1 cellular context compared by ENCODE assay signal in the genomic region with DNA sequence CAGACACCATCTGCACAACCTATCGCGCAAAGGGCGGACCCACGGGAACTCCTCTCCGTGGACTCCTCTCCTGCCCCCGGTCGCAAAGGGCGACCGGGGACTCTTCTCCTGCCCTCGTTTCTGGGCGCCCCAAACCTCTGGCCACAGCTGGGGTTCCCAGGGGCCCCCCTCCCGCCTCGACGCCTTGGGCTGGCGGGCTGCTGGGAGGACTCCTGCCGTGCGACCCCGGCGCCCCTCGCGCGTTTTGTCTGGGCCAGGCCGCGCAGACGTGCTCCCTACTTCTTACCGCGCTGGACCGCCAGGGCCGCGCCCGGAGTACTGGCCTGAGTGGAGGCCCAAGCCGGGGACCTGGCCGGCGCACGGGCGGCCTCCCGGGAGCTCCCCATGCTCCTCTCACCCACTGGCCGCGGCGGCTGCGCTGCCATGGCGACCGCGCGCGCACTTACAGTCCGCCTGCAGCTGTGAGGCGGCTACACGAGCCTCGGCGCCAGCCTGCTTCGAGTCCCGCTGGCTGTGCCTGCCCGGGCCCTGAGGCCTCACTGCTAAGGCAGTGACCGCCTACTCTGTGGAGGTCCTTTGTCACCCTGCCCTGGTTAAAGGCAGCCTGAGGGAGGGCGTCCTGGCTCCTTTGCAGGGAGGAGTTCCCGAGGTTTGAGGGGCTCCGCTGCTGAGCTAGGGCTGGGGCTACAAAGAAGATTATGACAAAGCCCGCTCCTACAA.
TF ChIP-seq lines count a peak whose summit lies in the region.

No MANE protein-coding gene starts in this region.

TF ChIP-seq in HepG2, 621 proteins besides CTCF, POLR2A, EP300 and RAD21:
- TF ChIP-seq ZNF263 (CRISPR knock-in tag; IDR thresholded peaks at IDR 0.05): peak; percentile 80
- TF ChIP-seq ZNF687 (CRISPR knock-in tag; IDR thresholded peaks at IDR 0.05): peak; percentile 60
- 0 out of 2 replicates have a peak, but pooled peaks have one; percentile 20 for TF ChIP-seq ZNF800 (CRISPR knock-in tag; IDR thresholded peaks at IDR 0.05)
- TF ChIP-seq ZFY (CRISPR knock-in tag; IDR thresholded peaks at IDR 0.05): peak; percentile 44; the same call in 1 of the 2 replicates
- peak; percentile 10; the same call in 1 of the 2 replicates for TF ChIP-seq GABPB1 (CRISPR knock-in tag; IDR thresholded peaks at IDR 0.05)
- TF ChIP-seq, protein P1, sequence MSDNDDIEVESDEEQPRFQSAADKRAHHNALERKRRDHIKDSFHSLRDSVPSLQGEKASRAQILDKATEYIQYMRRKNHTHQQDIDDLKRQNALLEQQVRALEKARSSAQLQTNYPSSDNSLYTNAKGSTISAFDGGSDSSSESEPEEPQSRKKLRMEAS (IDR thresholded peaks at IDR 0.05): peak; percentile 16; the same call in 1 of the 2 replicates
- TF ChIP-seq, protein P2, sequence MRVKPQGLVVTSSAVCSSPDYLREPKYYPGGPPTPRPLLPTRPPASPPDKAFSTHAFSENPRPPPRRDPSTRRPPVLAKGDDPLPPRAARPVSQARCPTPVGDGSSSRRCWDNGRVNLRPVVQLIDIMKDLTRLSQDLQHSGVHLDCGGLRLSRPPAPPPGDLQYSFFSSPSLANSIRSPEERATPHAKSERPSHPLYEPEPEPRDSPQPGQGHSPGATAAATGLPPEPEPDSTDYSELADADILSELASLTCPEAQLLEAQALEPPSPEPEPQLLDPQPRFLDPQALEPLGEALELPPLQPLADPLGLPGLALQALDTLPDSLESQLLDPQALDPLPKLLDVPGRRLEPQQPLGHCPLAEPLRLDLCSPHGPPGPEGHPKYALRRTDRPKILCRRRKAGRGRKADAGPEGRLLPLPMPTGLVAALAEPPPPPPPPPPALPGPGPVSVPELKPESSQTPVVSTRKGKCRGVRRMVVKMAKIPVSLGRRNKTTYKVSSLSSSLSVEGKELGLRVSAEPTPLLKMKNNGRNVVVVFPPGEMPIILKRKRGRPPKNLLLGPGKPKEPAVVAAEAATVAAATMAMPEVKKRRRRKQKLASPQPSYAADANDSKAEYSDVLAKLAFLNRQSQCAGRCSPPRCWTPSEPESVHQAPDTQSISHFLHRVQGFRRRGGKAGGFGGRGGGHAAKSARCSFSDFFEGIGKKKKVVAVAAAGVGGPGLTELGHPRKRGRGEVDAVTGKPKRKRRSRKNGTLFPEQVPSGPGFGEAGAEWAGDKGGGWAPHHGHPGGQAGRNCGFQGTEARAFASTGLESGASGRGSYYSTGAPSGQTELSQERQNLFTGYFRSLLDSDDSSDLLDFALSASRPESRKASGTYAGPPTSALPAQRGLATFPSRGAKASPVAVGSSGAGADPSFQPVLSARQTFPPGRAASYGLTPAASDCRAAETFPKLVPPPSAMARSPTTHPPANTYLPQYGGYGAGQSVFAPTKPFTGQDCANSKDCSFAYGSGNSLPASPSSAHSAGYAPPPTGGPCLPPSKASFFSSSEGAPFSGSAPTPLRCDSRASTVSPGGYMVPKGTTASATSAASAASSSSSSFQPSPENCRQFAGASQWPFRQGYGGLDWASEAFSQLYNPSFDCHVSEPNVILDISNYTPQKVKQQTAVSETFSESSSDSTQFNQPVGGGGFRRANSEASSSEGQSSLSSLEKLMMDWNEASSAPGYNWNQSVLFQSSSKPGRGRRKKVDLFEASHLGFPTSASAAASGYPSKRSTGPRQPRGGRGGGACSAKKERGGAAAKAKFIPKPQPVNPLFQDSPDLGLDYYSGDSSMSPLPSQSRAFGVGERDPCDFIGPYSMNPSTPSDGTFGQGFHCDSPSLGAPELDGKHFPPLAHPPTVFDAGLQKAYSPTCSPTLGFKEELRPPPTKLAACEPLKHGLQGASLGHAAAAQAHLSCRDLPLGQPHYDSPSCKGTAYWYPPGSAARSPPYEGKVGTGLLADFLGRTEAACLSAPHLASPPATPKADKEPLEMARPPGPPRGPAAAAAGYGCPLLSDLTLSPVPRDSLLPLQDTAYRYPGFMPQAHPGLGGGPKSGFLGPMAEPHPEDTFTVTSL (CRISPR knock-in tag; IDR thresholded peaks at IDR 0.05; ENCODE audit: borderline replicate concordance): no peak
- TF ChIP-seq RXRB (CRISPR knock-in tag; IDR thresholded peaks at IDR 0.05; ENCODE audit: borderline replicate concordance): no peak
- TF ChIP-seq RFX1 (IDR thresholded peaks at IDR 0.05): peak; percentile 61; the same call in 1 of the 2 replicates
- TF ChIP-seq RFX3 (CRISPR knock-in tag; IDR thresholded peaks at IDR 0.05): peak; percentile 62
- TF ChIP-seq SAP130 (CRISPR knock-in tag; IDR thresholded peaks at IDR 0.05; ENCODE audit: low read depth): peak; percentile 29; the same call in 1 of the 2 replicates
- TF ChIP-seq HNRNPLL (IDR thresholded peaks at IDR 0.05; ENCODE audit: low read depth, low read length, poor library complexity, severe bottlenecking): no peak
- TF ChIP-seq ZNF350 (CRISPR knock-in tag; IDR thresholded peaks at IDR 0.05; ENCODE audit: borderline replicate concordance, low read depth): no peak
- TF ChIP-seq ZNF776 (CRISPR knock-in tag; IDR thresholded peaks at IDR 0.05): 0 out of 2 replicates have a peak, but pooled peaks have one; percentile 29
- TF ChIP-seq, protein P3, sequence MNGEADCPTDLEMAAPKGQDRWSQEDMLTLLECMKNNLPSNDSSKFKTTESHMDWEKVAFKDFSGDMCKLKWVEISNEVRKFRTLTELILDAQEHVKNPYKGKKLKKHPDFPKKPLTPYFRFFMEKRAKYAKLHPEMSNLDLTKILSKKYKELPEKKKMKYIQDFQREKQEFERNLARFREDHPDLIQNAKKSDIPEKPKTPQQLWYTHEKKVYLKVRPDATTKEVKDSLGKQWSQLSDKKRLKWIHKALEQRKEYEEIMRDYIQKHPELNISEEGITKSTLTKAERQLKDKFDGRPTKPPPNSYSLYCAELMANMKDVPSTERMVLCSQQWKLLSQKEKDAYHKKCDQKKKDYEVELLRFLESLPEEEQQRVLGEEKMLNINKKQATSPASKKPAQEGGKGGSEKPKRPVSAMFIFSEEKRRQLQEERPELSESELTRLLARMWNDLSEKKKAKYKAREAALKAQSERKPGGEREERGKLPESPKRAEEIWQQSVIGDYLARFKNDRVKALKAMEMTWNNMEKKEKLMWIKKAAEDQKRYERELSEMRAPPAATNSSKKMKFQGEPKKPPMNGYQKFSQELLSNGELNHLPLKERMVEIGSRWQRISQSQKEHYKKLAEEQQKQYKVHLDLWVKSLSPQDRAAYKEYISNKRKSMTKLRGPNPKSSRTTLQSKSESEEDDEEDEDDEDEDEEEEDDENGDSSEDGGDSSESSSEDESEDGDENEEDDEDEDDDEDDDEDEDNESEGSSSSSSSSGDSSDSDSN (CRISPR knock-in tag; IDR thresholded peaks at IDR 0.05): peak; percentile 26; the same call in 1 of the 2 replicates
- TF ChIP-seq, protein P4, sequence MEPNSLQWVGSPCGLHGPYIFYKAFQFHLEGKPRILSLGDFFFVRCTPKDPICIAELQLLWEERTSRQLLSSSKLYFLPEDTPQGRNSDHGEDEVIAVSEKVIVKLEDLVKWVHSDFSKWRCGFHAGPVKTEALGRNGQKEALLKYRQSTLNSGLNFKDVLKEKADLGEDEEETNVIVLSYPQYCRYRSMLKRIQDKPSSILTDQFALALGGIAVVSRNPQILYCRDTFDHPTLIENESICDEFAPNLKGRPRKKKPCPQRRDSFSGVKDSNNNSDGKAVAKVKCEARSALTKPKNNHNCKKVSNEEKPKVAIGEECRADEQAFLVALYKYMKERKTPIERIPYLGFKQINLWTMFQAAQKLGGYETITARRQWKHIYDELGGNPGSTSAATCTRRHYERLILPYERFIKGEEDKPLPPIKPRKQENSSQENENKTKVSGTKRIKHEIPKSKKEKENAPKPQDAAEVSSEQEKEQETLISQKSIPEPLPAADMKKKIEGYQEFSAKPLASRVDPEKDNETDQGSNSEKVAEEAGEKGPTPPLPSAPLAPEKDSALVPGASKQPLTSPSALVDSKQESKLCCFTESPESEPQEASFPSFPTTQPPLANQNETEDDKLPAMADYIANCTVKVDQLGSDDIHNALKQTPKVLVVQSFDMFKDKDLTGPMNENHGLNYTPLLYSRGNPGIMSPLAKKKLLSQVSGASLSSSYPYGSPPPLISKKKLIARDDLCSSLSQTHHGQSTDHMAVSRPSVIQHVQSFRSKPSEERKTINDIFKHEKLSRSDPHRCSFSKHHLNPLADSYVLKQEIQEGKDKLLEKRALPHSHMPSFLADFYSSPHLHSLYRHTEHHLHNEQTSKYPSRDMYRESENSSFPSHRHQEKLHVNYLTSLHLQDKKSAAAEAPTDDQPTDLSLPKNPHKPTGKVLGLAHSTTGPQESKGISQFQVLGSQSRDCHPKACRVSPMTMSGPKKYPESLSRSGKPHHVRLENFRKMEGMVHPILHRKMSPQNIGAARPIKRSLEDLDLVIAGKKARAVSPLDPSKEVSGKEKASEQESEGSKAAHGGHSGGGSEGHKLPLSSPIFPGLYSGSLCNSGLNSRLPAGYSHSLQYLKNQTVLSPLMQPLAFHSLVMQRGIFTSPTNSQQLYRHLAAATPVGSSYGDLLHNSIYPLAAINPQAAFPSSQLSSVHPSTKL (CRISPR knock-in tag; IDR thresholded peaks at IDR 0.05): no peak
